8 cellular contexts compared by ENCODE assay signal in the genomic region with DNA sequence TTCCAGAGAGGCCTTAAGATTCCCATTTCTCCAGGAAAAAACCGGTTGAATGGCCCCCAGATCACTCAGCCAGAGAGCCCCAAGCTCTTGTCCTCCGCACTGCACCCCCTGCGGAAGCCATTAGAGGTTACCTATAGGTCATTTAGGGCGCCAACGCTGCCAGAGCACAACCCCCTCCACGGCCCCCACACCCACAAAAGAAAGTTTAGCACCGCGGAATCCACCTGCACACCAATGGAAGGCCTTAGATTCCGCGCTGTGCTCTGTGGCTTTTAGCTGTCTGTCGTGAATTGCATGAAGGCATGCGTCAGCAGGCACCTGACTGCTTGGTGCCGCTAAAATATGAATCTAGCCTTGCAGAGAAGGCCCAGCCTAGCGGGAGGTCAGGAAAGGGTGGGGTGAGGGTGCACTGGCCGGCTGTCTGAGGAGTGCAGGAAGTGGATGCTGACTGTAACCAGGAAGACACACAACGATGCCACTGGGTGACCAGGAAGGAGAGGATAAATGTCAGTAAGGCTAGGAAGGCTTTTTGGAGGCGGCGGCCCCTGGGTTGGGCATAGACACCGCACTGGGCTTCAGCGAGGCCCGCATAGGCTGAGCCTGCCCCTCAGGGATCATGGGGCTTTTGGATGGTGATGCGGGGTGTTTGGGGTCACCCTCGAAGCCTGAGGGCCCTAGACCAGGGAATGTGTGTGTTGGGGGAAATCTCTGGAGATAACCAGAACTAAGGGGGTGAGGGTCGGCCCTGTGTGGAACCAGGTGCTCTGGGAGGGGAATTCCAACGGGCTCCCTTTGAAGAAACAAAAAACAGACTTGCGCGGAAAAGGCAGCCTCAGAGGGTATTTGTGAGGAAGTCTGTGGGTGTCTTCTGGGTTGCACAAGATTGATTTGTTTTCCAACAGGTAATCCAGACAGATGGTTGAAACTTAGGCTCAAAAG. TPM values are rescaled to one million over a fixed set of nuclear protein-coding genes. Genes with fewer than 3 reads are reported as not detected.
DNase-seq lines count a peak whose midpoint lies in the region; ATAC-seq lines count a peak whose summit lies in the region.

No MANE protein-coding gene starts in this region.

- ATAC-seq in HG03571 (IDR thresholded peaks at IDR 0.05; ENCODE audit: unreplicated experiment) (peak; percentile 38), GM21381 (IDR thresholded peaks at IDR 0.05; ENCODE audit: unreplicated experiment) (no peak), HG03159 (IDR thresholded peaks at IDR 0.05; ENCODE audit: unreplicated experiment) (no peak)

- H3K27me3 ChIP-seq in effector memory CD4-positive, alpha-beta T cell (replicated peaks; ENCODE audit: control insufficient read depth, insufficient read depth, low read length, poor library complexity, severe bottlenecking), result no peaks in the 10 kb centered on the region

- peak overlapping the region; percentile 58; the same call in 1 of the 2 replicates for H3K4me3 ChIP-seq in GM08714 (ENCODE audit: low read length)
- H3K4me3 ChIP-seq in effector memory CD4-positive, alpha-beta T cell (ENCODE audit: insufficient read depth, low read depth, low read length, poor library complexity, severe bottlenecking), result peak overlapping the region; percentile 70

- no peaks in the 10 kb centered on the region for H3K9me3 ChIP-seq in effector memory CD4-positive, alpha-beta T cell (ENCODE audit: control insufficient read depth, low read length)

- H3K36me3 ChIP-seq in effector memory CD4-positive, alpha-beta T cell (ENCODE audit: control insufficient read depth, insufficient read depth, low read length), result no peaks in the 10 kb centered on the region

- H3K27ac ChIP-seq in effector memory CD4-positive, alpha-beta T cell (ENCODE audit: insufficient read depth, low read length, poor library complexity, severe bottlenecking), result peak overlapping the region; percentile 99

- peak; percentile 47 to 55 for DNase-seq in activated CD4-positive, alpha-beta T cell treated with anti-CD3 and anti-CD28 coated beads for 24 hours (ENCODE audit: low read depth in 2 of 2)
- DNase-seq in effector memory CD4-positive, alpha-beta T cell, result peak; percentile 77 to 85 (median 82)
- DNase-seq in renal cortical epithelial cell (ENCODE audit: low read depth) (peak; percentile 8), Ammon's horn (ENCODE audit: low spot score) (no peak)

- H3K4me1 ChIP-seq in effector memory CD4-positive, alpha-beta T cell (ENCODE audit: control insufficient read depth, insufficient read depth, low read length, poor library complexity, severe bottlenecking), result peaks cover 53% of the 10 kb centered on the region

RNA-seq across cellular contexts. Expression of a gene that starts 1.0 kb away (rescaled TPM):
- 3.6 and 20.8 TPM in 2 replicates for total RNA-seq in renal cortical epithelial cell

RNA-seq across cellular contexts. Expression of a gene that starts 59.0 kb away (rescaled TPM):
- 18.4 and 23.7 TPM in 2 replicates for total RNA-seq in renal cortical epithelial cell
